ENCODE assay signal across 8 cellular contexts in the genomic region with DNA sequence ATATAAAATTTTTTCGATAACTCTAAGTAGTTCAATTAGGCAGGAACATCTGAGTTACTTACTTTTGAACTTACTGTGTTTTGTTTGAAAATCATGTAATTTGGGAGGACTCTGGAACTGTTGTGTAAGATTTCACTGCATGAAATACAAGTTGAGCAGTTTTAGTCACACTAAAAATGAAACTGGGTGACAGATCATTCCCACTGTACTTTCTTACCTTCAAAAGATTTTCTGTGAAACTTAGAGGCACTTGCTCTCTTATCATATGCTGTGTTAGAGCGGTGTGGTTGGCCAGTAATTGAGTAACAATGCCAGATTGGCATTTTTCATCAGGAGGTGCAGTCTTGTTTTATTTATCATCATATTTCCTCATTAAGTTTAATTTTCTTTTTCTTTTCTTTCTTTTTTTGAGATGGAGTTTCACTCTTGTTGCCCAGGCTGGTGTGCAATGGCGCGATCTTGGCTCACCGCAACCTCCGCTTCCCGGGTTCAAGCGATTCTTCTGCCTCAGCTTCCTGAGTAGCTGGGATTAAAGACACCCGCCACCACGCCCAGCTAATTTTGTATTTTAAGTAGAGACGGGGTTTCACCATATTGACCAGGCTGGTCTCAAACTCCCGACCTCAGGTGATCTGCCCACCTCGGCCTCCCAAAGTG.
A peak's percentile ranks its signal among the peaks of the same experiment; 100 is the strongest.
DNase-seq lines count a peak whose midpoint lies in the region; ATAC-seq lines count a peak whose summit lies in the region.
"Not testable (repeated sequence)": the region's sequence is repeated elsewhere in the genome, so short reads cannot be mapped to it uniquely, and the experiment has no call there.

No MANE protein-coding gene starts in this region.

- not testable (repeated sequence) for H3K27me3 Mint-ChIP-seq in activated T-cell treated with anti-CD3 and anti-CD28 coated beads, Interleukin-2, amount 50 U/mL, for 24 hours; effector memory CD8-positive, alpha-beta T cell

- peaks cover 24% of the 10 kb centered on the region for H3K4me1 Mint-ChIP-seq in activated T-cell treated with anti-CD3 and anti-CD28 coated beads, Interleukin-2, amount 50 U/mL, for 24 hours (ENCODE audit: low read depth)
- H3K4me1 Mint-ChIP-seq in effector memory CD8-positive, alpha-beta T cell (ENCODE audit: low read depth in 2 of 2) = peaks cover 8 to 19% of the 10 kb centered on the region in 2 donors

- H3K4me3 Mint-ChIP-seq in activated T-cell treated with anti-CD3 and anti-CD28 coated beads, Interleukin-2, amount 50 U/mL, for 24 hours = peak overlapping the region; percentile 50
- H3K4me3 Mint-ChIP-seq in effector memory CD8-positive, alpha-beta T cell = peak overlapping the region; percentile 79 to 84

- H3K27ac Mint-ChIP-seq in activated T-cell treated with anti-CD3 and anti-CD28 coated beads, Interleukin-2, amount 50 U/mL, for 24 hours = peak overlapping the region; percentile 66
- H3K27ac Mint-ChIP-seq in effector memory CD8-positive, alpha-beta T cell = peak overlapping the region; percentile 68 to 92

- peaks cover 15% of the 10 kb centered on the region for H3K36me3 Mint-ChIP-seq in activated T-cell treated with anti-CD3 and anti-CD28 coated beads, Interleukin-2, amount 50 U/mL, for 24 hours (ENCODE audit: low read depth)
- H3K36me3 Mint-ChIP-seq in effector memory CD8-positive, alpha-beta T cell (ENCODE audit: insufficient read depth) = not testable (repeated sequence)

- ATAC-seq in GM18502 (IDR thresholded peaks at IDR 0.05; ENCODE audit: poor library complexity, unreplicated experiment) (peak; percentile 88), GM19395 (IDR thresholded peaks at IDR 0.05; ENCODE audit: unreplicated experiment) (peak; percentile 88), HG02610 (IDR thresholded peaks at IDR 0.05; ENCODE audit: unreplicated experiment) (peak; percentile 93), HG03139 (IDR thresholded peaks at IDR 0.05; ENCODE audit: unreplicated experiment) (peak; percentile 68)
- ATAC-seq in effector memory CD8-positive, alpha-beta T cell (replicated peaks) = peak; percentile 59
- ATAC-seq in stimulated activated naive CD8-positive, alpha-beta T cell treated with anti-CD3 and anti-CD28 coated beads, Interleukin-15, Interleukin-2, amounts not matched to agents 100 U/mL and 50 U/mL, for 24 hours = peak; percentile 94

- peak; percentile 22 for DNase-seq in MV-4-11 (lab: John Stamatoyannopoulos, UW)
- not testable (repeated sequence) for DNase-seq in activated T-cell treated with anti-CD3 and anti-CD28 coated beads, Interleukin-2, amount 50 U/mL, for 24 hours; effector memory CD8-positive, alpha-beta T cell; stimulated activated naive CD8-positive, alpha-beta T cell treated with anti-CD3 and anti-CD28 coated beads, Interleukin-15, Interleukin-2, amounts not matched to agents 100 U/mL and 50 U/mL, for 24 hours

- not testable (repeated sequence) for H3K9me3 Mint-ChIP-seq in activated T-cell treated with anti-CD3 and anti-CD28 coated beads, Interleukin-2, amount 50 U/mL, for 24 hours; effector memory CD8-positive, alpha-beta T cell
